1 cellular context compared by ENCODE assay signal in genomic region chr4:152784490-152785195, GRCh38.
TF ChIP-seq lines count a peak whose summit lies in the region.

No MANE protein-coding gene starts in this region.

TF ChIP-seq in GM23338, 12 proteins besides CTCF, POLR2A, EP300 and RAD21 (continued from another document):
- TF ChIP-seq REST (IDR thresholded peaks at IDR 0.05; ENCODE audit: unreplicated experiment) (no peak), ZNF114 (CRISPR knock-in tag; IDR thresholded peaks at IDR 0.05) (no peak), EZH2phosphoT487 (IDR thresholded peaks at IDR 0.05; ENCODE audit: unreplicated experiment) (no peak)
